ENCODE assay signal across 1 cellular context in the genomic region with DNA sequence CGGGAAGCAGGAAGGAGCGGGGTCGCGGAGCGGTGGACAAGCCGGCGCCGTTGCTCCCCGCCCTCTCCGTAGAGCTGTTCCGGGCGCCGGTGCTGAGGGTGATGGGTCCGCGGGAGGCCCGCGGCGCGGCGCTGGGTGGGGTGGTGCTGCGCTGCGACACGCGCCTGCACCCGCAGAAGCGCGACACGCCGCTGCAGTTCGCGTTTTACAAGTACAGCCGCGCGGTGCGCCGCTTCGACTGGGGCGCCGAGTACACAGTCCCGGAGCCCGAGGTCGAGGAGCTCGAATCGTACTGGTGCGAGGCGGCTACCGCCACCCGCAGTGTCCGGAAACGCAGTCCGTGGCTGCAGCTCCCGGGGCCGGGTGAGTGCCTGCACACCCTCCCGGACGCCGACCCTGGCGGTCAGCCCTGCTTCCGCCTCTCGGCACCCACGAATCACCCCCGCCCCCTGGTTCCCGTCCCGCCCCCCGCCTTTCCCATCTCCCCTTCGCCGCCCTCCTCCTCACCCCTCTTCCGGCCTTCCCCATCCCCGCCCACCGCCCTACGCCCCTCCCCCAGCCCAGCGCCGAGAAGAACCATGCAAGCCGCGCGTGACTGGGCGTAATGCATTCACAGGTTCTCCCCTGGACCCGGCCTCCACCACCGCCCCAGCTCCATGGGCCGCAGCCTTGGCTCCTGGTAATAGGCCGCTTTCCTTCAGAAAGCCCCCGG.
A peak's percentile ranks its signal among the peaks of the same experiment; 100 is the strongest.
TF ChIP-seq lines count a peak whose summit lies in the region.

No MANE protein-coding gene starts in this region.

TF ChIP-seq in GM12878, 131 proteins besides CTCF, POLR2A, EP300 and RAD21 (continued from another document and continues in another):
- TF ChIP-seq SKIL (IDR thresholded peaks at IDR 0.05; ENCODE audit: low read depth, poor library complexity, severe bottlenecking) (no peak), TBL1XR1 (IDR thresholded peaks at IDR 0.05; ENCODE audit: low read depth, low read length) (no peak), HDAC2 (IDR thresholded peaks at IDR 0.05) (no peak), CEBPZ (IDR thresholded peaks at IDR 0.05; ENCODE audit: low read depth, low read length) (no peak), REST (IDR thresholded peaks at IDR 0.05; ENCODE audit: low read depth, low read length) (peak; percentile 45; the same call in 1 of the 2 replicates), SMAD1 (IDR thresholded peaks at IDR 0.05; ENCODE audit: low read depth, partially characterized antibody) (no peak), TARDBP (IDR thresholded peaks at IDR 0.05; ENCODE audit: borderline replicate concordance) (no peak), SMC3 (IDR thresholded peaks at IDR 0.05; ENCODE audit: borderline replicate concordance, low read length) (no peak), YBX1 (IDR thresholded peaks at IDR 0.05) (no peak), IKZF2 (IDR thresholded peaks at IDR 0.05) (0 out of 4 replicates have a peak, but pooled peaks of 1 of the 2 experiments have one; percentile 25), KLF5 (IDR thresholded peaks at IDR 0.05; ENCODE audit: partially characterized antibody) (no peak), ZNF24 (IDR thresholded peaks at IDR 0.05) (no peak), SMAD5 (IDR thresholded peaks at IDR 0.05; ENCODE audit: low read depth) (no peak), E2F4 (IDR thresholded peaks at IDR 0.05; ENCODE audit: low read depth, low read length) (no peak), PRDM15 (CRISPR knock-in tag; IDR thresholded peaks at IDR 0.05) (no peak), ZSCAN29 (IDR thresholded peaks at IDR 0.05) (0 out of 2 replicates have a peak, but pooled peaks have one; percentile 28), SREBF2 (IDR thresholded peaks at IDR 0.05; ENCODE audit: low read length) (no peak), NR2C2 (IDR thresholded peaks at IDR 0.05; ENCODE audit: borderline replicate concordance, control insufficient read depth, insufficient read length, low read depth) (no peak), NFXL1 (IDR thresholded peaks at IDR 0.05; ENCODE audit: borderline replicate concordance) (no peak), BMI1 (IDR thresholded peaks at IDR 0.05; ENCODE audit: borderline replicate concordance) (no peak), STAT1 (conservative IDR thresholded peaks at IDR 0.05) (0 out of 2 replicates have a peak, but pooled peaks have one; percentile 57), RUNX3 (IDR thresholded peaks at IDR 0.05; ENCODE audit: low read length) (peak; percentile 44), MTA3 (IDR thresholded peaks at IDR 0.05; ENCODE audit: borderline replicate concordance, low read length) (no peak), POLR2AphosphoS2 (IDR thresholded peaks at IDR 0.05; ENCODE audit: low read depth, low read length) (0 out of 2 replicates have a peak, but pooled peaks have one; percentile 60), ZZZ3 (IDR thresholded peaks at IDR 0.05; ENCODE audit: control insufficient read depth, insufficient read length, low read depth) (no peak), SPI1 (IDR thresholded peaks at IDR 0.05; ENCODE audit: borderline replicate concordance, insufficient read depth, low read depth, low read length) (no peak)
- TF ChIP-seq, protein P1, sequence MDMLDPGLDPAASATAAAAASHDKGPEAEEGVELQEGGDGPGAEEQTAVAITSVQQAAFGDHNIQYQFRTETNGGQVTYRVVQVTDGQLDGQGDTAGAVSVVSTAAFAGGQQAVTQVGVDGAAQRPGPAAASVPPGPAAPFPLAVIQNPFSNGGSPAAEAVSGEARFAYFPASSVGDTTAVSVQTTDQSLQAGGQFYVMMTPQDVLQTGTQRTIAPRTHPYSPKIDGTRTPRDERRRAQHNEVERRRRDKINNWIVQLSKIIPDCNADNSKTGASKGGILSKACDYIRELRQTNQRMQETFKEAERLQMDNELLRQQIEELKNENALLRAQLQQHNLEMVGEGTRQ (IDR thresholded peaks at IDR 0.05; ENCODE audit: borderline replicate concordance, low read depth, low read length): no peak
- TF ChIP-seq, protein P2, sequence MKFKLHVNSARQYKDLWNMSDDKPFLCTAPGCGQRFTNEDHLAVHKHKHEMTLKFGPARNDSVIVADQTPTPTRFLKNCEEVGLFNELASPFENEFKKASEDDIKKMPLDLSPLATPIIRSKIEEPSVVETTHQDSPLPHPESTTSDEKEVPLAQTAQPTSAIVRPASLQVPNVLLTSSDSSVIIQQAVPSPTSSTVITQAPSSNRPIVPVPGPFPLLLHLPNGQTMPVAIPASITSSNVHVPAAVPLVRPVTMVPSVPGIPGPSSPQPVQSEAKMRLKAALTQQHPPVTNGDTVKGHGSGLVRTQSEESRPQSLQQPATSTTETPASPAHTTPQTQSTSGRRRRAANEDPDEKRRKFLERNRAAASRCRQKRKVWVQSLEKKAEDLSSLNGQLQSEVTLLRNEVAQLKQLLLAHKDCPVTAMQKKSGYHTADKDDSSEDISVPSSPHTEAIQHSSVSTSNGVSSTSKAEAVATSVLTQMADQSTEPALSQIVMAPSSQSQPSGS (IDR thresholded peaks at IDR 0.05; ENCODE audit: low read length): no peak
- TF ChIP-seq, protein P3, sequence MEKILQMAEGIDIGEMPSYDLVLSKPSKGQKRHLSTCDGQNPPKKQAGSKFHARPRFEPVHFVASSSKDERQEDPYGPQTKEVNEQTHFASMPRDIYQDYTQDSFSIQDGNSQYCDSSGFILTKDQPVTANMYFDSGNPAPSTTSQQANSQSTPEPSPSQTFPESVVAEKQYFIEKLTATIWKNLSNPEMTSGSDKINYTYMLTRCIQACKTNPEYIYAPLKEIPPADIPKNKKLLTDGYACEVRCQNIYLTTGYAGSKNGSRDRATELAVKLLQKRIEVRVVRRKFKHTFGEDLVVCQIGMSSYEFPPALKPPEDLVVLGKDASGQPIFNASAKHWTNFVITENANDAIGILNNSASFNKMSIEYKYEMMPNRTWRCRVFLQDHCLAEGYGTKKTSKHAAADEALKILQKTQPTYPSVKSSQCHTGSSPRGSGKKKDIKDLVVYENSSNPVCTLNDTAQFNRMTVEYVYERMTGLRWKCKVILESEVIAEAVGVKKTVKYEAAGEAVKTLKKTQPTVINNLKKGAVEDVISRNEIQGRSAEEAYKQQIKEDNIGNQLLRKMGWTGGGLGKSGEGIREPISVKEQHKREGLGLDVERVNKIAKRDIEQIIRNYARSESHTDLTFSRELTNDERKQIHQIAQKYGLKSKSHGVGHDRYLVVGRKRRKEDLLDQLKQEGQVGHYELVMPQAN (conservative IDR thresholded peaks at IDR 0.05): peak; percentile 67
- TF ChIP-seq, protein P4, sequence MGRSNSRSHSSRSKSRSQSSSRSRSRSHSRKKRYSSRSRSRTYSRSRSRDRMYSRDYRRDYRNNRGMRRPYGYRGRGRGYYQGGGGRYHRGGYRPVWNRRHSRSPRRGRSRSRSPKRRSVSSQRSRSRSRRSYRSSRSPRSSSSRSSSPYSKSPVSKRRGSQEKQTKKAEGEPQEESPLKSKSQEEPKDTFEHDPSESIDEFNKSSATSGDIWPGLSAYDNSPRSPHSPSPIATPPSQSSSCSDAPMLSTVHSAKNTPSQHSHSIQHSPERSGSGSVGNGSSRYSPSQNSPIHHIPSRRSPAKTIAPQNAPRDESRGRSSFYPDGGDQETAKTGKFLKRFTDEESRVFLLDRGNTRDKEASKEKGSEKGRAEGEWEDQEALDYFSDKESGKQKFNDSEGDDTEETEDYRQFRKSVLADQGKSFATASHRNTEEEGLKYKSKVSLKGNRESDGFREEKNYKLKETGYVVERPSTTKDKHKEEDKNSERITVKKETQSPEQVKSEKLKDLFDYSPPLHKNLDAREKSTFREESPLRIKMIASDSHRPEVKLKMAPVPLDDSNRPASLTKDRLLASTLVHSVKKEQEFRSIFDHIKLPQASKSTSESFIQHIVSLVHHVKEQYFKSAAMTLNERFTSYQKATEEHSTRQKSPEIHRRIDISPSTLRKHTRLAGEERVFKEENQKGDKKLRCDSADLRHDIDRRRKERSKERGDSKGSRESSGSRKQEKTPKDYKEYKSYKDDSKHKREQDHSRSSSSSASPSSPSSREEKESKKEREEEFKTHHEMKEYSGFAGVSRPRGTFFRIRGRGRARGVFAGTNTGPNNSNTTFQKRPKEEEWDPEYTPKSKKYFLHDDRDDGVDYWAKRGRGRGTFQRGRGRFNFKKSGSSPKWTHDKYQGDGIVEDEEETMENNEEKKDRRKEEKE (IDR thresholded peaks at IDR 0.05): no peak
